In genomic region chr11:75639752-75640151, GRCh38 we compare ENCODE assay signal across 8 cellular contexts. TPM values are rescaled to one million over a fixed set of nuclear protein-coding genes. Genes with fewer than 3 reads are reported as not detected.
A peak's percentile ranks its signal among the peaks of the same experiment; 100 is the strongest.
DNase-seq lines count a peak whose midpoint lies in the region; ATAC-seq and TF ChIP-seq lines count a peak whose summit lies in the region.

No MANE protein-coding gene starts in this region.

- H3K27ac ChIP-seq in VCaP (peak overlapping the region; percentile 34), heart left ventricle (no peak overlapping the region)

- peak; percentile 85 for DNase-seq in D341Med (ENCODE audit: low spot score)
- DNase-seq in NCI-H187 (lab: John Stamatoyannopoulos, UW) = peak; percentile 84 to 95
- peak; percentile 72 to 86 (median 78) for DNase-seq in heart left ventricle
- peak; percentile 79 for DNase-seq in retinal pigment epithelial cell (ENCODE audit: low read depth)
- no peak for DNase-seq in stimulated activated CD8-positive, alpha-beta memory T cell treated with anti-CD3 and anti-CD28 coated beads, Interleukin-4, amount 100 ng/mL, for 48 hours
- DNase-seq in HuH-7 (ENCODE audit: low spot score) = no peak

- 8 to 10% (median 10%) methylated on average over 4 of the region's 4 CpGs for WGBS in heart left ventricle, 4 donors

- no peaks in the 10 kb centered on the region for H3K27me3 ChIP-seq in heart left ventricle

- TF ChIP-seq CTCF in VCaP (conservative IDR thresholded peaks at IDR 0.05) = no peak
- TF ChIP-seq CTCF in heart left ventricle (IDR thresholded peaks at IDR 0.05) = no peak
- no peak for TF ChIP-seq CTCF in retinal pigment epithelial cell (conservative IDR thresholded peaks at IDR 0.05; ENCODE audit: low read depth, low read length)

- ATAC-seq in heart left ventricle = peak; percentile 89 to 96 (median 92)
- no peak for ATAC-seq in HG03354 (IDR thresholded peaks at IDR 0.05; ENCODE audit: poor library complexity, severe bottlenecking, unreplicated experiment)

- TF ChIP-seq POLR2A in heart left ventricle (IDR thresholded peaks at IDR 0.05) = no peak

- no peaks in the 10 kb centered on the region for H3K36me3 ChIP-seq in heart left ventricle

- peaks cover 0 to 23% (median 10%) of the 10 kb centered on the region in 12 donors for H3K4me1 ChIP-seq in heart left ventricle

- H3K9me3 ChIP-seq in heart left ventricle = no peaks in the 10 kb centered on the region

- H3K4me3 ChIP-seq in heart left ventricle (peak overlapping the region in 1 of 12 donors; percentile 32), retinal pigment epithelial cell (ENCODE audit: low read length) (no peak overlapping the region)

- intact Hi-C loops in heart left ventricle (cut with DNase I) = no loop called here

RNA-seq across cellular contexts. Expression of gene MAP6, which starts 29.1 kb away (rescaled TPM):
- 10 to 100 TPM in 1 of 9 donors, 1 to 10 TPM in 8; 3.0 to 10.0 (median 5.4) TPM for total RNA-seq in heart left ventricle
- polyA plus RNA-seq in heart left ventricle = 1 to 10 TPM in 1 of 2 donors, under 1 TPM in 1; 0.98 to 2.0 TPM

Comparison
In these comparisons a context has a peak if more than half of its experiments do, and no peak if none do; other contexts are left out.
1. DNase-seq: peak in D341Med (single experiment), NCI-H187 (2 of 2), heart left ventricle (5 of 5) and retinal pigment epithelial cell (single experiment); none in stimulated activated CD8-positive, alpha-beta memory T cell treated with anti-CD3 and anti-CD28 coated beads, Interleukin-4, amount 100 ng/mL, for 48 hours (single experiment) and HuH-7 (single experiment).